In the genomic region with DNA sequence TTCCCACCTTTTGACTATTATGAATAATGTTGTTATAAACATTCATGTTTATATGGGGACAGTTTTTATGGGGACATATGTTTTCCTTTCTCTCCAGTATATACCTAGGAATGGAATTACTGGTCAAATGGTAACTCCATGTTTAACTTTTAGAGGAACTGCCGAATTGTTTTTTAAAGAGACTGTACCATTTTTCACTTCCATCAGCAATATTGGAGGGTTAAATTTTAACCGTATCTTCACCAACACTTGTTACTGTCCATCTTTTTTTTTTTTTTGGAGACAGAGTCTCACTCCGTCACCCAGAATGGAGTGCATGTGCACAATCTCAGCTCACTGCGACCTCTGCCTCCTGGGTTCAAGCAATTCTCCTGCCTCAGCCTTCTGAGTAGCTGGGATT, we compare ENCODE assay signal across 28 cellular contexts.
"Had no signal": no experiment of that assay in that cellular context is flagged by ENCODE, and none has a peak within 500 bp of the region (broad histone marks: within the 10 kb centered on the region; RNA-seq: fewer than 3 reads in every experiment).

No MANE protein-coding gene starts in this region.

- H3K36me3 ChIP-seq: colonic mucosa, esophagus muscularis mucosa, esophagus squamous epithelium, gastrocnemius medialis, gastroesophageal sphincter, heart left ventricle, heart right ventricle had no signal

- H3K9me3 ChIP-seq: colonic mucosa, esophagus squamous epithelium, gastrocnemius medialis, gastroesophageal sphincter had no signal

- H3K4me3 ChIP-seq: colonic mucosa, coronary artery, dorsolateral prefrontal cortex, esophagus muscularis mucosa, esophagus squamous epithelium, gastrocnemius medialis, gastroesophageal sphincter, heart left ventricle, heart right ventricle had no signal

- FAIRE-seq: colon, endometrium, endothelial cell of umbilical vein, frontal cortex had no signal

- H3K4me1 Mint-ChIP-seq: endodermal cell had no signal

- DNase-seq: colonic mucosa; cortex of kidney; dermis blood vessel endothelial cell; dorsolateral prefrontal cortex; effector CD4-positive, alpha-beta T cell; effector CD8-positive, alpha-beta T cell; effector memory CD4-positive, alpha-beta T cell; effector memory CD8-positive, alpha-beta T cell; endodermal cell; erythroblast; esophagus squamous epithelium; foreskin fibroblast; foreskin keratinocyte; foreskin melanocyte; gastrocnemius medialis; head of caudate nucleus; heart left ventricle; heart right ventricle had no signal

- H3K4me1 ChIP-seq: colonic mucosa, esophagus muscularis mucosa, esophagus squamous epithelium, foreskin keratinocyte, gastrocnemius medialis, gastroesophageal sphincter, heart left ventricle, heart right ventricle had no signal

- H3K9me3 Mint-ChIP-seq: dendritic cell treated with granulocyte-macrophage colony-stimulating factor and Interleukin-4, amounts not matched to agents 40 ng/mL and 50 ng/mL, for 4 days; effector memory CD8-positive, alpha-beta T cell had no signal

- H3K27ac Mint-ChIP-seq: dendritic cell treated with granulocyte-macrophage colony-stimulating factor and Interleukin-4, amounts not matched to agents 40 ng/mL and 50 ng/mL, for 4 days; effector memory CD8-positive, alpha-beta T cell; endodermal cell had no signal

- H3K4me3 Mint-ChIP-seq: dendritic cell treated with granulocyte-macrophage colony-stimulating factor and Interleukin-4, amounts not matched to agents 40 ng/mL and 50 ng/mL, for 4 days; effector memory CD8-positive, alpha-beta T cell; endodermal cell had no signal

- H3K27ac ChIP-seq: colonic mucosa, coronary artery, dorsolateral prefrontal cortex, epithelial cell of prostate, esophagus muscularis mucosa, esophagus squamous epithelium, foreskin keratinocyte, gastrocnemius medialis, gastroesophageal sphincter, heart left ventricle, heart right ventricle had no signal

- H3K27me3 ChIP-seq: colonic mucosa, esophagus muscularis mucosa, esophagus squamous epithelium, foreskin keratinocyte, gastrocnemius medialis, gastroesophageal sphincter, heart left ventricle, heart right ventricle had no signal

- H3K27me3 Mint-ChIP-seq: effector memory CD8-positive, alpha-beta T cell had no signal

- ATAC-seq: effector memory CD8-positive, alpha-beta T cell; esophagus mucosa; foreskin keratinocyte; gastrocnemius medialis; gastroesophageal sphincter; heart left ventricle; heart right ventricle had no signal
